In genomic region chr1:33055210-33055991, GRCh38 we compare ENCODE assay signal across 9 cellular contexts. TPM values are rescaled to one million over a fixed set of nuclear protein-coding genes. Genes with fewer than 3 reads are reported as not detected.
A peak's percentile ranks its signal among the peaks of the same experiment; 100 is the strongest.
DNase-seq lines count a peak whose midpoint lies in the region; ATAC-seq and TF ChIP-seq lines count a peak whose summit lies in the region.
"Had no signal": no experiment of that assay in that cellular context is flagged by ENCODE, and none has a peak within 500 bp of the region (broad histone marks: within the 10 kb centered on the region; RNA-seq: fewer than 3 reads in every experiment).

No MANE protein-coding gene starts in this region.

- H3K79me2 ChIP-seq in PC-9 (ENCODE audit: low read depth), result no peaks in the 10 kb centered on the region
- no peaks in the 10 kb centered on the region for H3K79me2 ChIP-seq in trophoblast cell (ENCODE audit: control insufficient read depth, insufficient read depth, low read length, poor library complexity)

- no peak overlapping the region for H2BK120ac ChIP-seq in trophoblast cell (ENCODE audit: insufficient read depth, low read length, poor library complexity)

- H4K12ac ChIP-seq in trophoblast cell (ENCODE audit: low read depth, low read length), result no peak overlapping the region

- ATAC-seq in GM21723 (IDR thresholded peaks at IDR 0.05; ENCODE audit: unreplicated experiment), result no peak
- no peak for ATAC-seq in HG03025 (IDR thresholded peaks at IDR 0.05; ENCODE audit: low FRiP score, unreplicated experiment)

- no peaks in the 10 kb centered on the region for H4K20me1 ChIP-seq in PC-9 (ENCODE audit: insufficient read depth)

- H4K91ac ChIP-seq in trophoblast cell (ENCODE audit: low read depth, low read length), result no peak overlapping the region

- peak overlapping the region; percentile 20 for H3K14ac ChIP-seq in trophoblast cell (ENCODE audit: low read length)

- peaks cover 29% of the 10 kb centered on the region for H3K4me1 ChIP-seq in PC-9 (replicated peaks; ENCODE audit: insufficient read depth)
- H3K4me1 ChIP-seq in trophoblast cell (ENCODE audit: control insufficient read depth in 1 of 2, insufficient read depth in 2 of 2, low read length in 2 of 2), result peaks cover 10 to 15% of the 10 kb centered on the region in 2 experiments

- peaks cover 2% of the 10 kb centered on the region for H3K79me1 ChIP-seq in trophoblast cell (ENCODE audit: low read length)

- H2AFZ ChIP-seq in PC-9 (no peak overlapping the region), trophoblast cell (ENCODE audit: insufficient read depth, low read length, poor library complexity) (no peak overlapping the region)

- H2BK12ac ChIP-seq in trophoblast cell (ENCODE audit: low read length), result peak overlapping the region; percentile 56

- TF ChIP-seq CTCF in PC-9 (conservative IDR thresholded peaks at IDR 0.05), result peak; percentile 85

- H3K4ac ChIP-seq in trophoblast cell (ENCODE audit: low read depth, low read length), result no peak overlapping the region

- TF ChIP-seq EP300 in Ishikawa (IDR thresholded peaks at IDR 0.05; ENCODE audit: borderline replicate concordance), result no peak

- H3K27me3 ChIP-seq in PC-9 (ENCODE audit: insufficient read depth, low read depth) (no peaks in the 10 kb centered on the region), trophoblast cell (ENCODE audit: insufficient read depth, low read length) (no peaks in the 10 kb centered on the region)

- H3K4me2 ChIP-seq in PC-9, result peak overlapping the region; percentile 57
- H3K4me2 ChIP-seq in trophoblast cell (ENCODE audit: low read length), result no peak overlapping the region

- no peak overlapping the region for H2BK5ac ChIP-seq in trophoblast cell (ENCODE audit: low read depth, low read length, poor library complexity)

- no peak overlapping the region for H3K9ac ChIP-seq in trophoblast cell (ENCODE audit: low read length)

- peak overlapping the region; percentile 16 for H2AK5ac ChIP-seq in trophoblast cell (ENCODE audit: low read length)

- H3K23ac ChIP-seq in trophoblast cell (ENCODE audit: low read length), result no peak overlapping the region

- no peak overlapping the region for H4K8ac ChIP-seq in trophoblast cell (ENCODE audit: low read depth, low read length)

- H3K27ac ChIP-seq in PC-9 (peak overlapping the region; percentile 60), trophoblast cell (ENCODE audit: low read depth, low read length) (no peak overlapping the region)

- peak; percentile 73 for DNase-seq in DMS153 (lab: John Stamatoyannopoulos, UW)
- peak; percentile 60 to 85 for DNase-seq in PC-9
- peak; percentile 89 for DNase-seq in amniotic epithelial cell (ENCODE audit: low read depth)
- DNase-seq in cardiac septum (ENCODE audit: low spot score), result peak; percentile 89
- peak; percentile 72 to 85 for DNase-seq in trophoblast cell
- DNase-seq: activated B cell treated with CpG ODN at 0.5 μM for 24 hours had no signal

- TF ChIP-seq RAD21 in Ishikawa (IDR thresholded peaks at IDR 0.05; ENCODE audit: low read depth), result peak; percentile 68

- intact Hi-C loops in PC-9 (cut with micrococcal nuclease; ENCODE audit: unreplicated experiment), result loop anchor here (1.0 kb wide), 3 partner anchors 48 to 174 kb away; no protein-coding TSS in a partner anchor
- intact Hi-C loops in cardiac septum (cut with DNase I), result loop anchor here (2.0 to 5.0 kb wide), 2 partner anchors 63 to 123 kb away; no protein-coding TSS in a partner anchor

- POLR2A ChIA-PET in PC-9 (lab: Charles Lee; ENCODE audit: unreplicated experiment), result interaction anchor here (0.5 to 0.7 kb wide), 3 partner anchors 19 to 151 kb away, joined by 3 to 9 read pairs (median 5); no protein-coding TSS in a partner anchor

- BruUV-seq in PC-9 (replicated peaks; lab: Mats Ljungman, UMichigan), result no TSS peak

- H3K4me3 ChIP-seq in PC-9, result no peak overlapping the region; the same call in 1 of the 2 replicates
- no peak overlapping the region for H3K4me3 ChIP-seq in trophoblast cell (ENCODE audit: low read depth, low read length)

- CTCF ChIA-PET in PC-9 (lab: Charles Lee), result interaction anchor here (1.0 to 1.2 kb wide), 5 partner anchors 31 to 122 kb away, joined by 3 to 7 read pairs (median 4); no protein-coding TSS in a partner anchor

- H3F3A ChIP-seq in PC-9 (ENCODE audit: insufficient read depth, low read depth), result peaks cover 24% of the 10 kb centered on the region

- no peak overlapping the region for H3K18ac ChIP-seq in trophoblast cell (ENCODE audit: low read length)

- no peaks in the 10 kb centered on the region for H3K9me2 ChIP-seq in PC-9 (ENCODE audit: insufficient read depth)

- H3K9me3 ChIP-seq in PC-9 (ENCODE audit: insufficient read depth, low read depth) (no peaks in the 10 kb centered on the region), trophoblast cell (ENCODE audit: insufficient read depth, low read depth, low read length) (no peaks in the 10 kb centered on the region)

- H3K36me3 ChIP-seq in PC-9 (ENCODE audit: low read depth) (no peaks in the 10 kb centered on the region), trophoblast cell (ENCODE audit: control insufficient read depth in 1 of 2, insufficient read depth in 2 of 2, low read length in 2 of 2) (no peaks in the 10 kb centered on the region)

- no CpG with 5 or more reads among the region's 11 CpGs for WGBS in trophoblast cell (ENCODE audit: extremely low coverage, insufficient coverage, insufficient read length)

TF ChIP-seq in Ishikawa, 13 proteins besides CTCF, POLR2A, EP300 and RAD21:
- TF ChIP-seq FOXM1 (IDR thresholded peaks at IDR 0.05; ENCODE audit: borderline replicate concordance, low read depth) (no peak), NFIC (IDR thresholded peaks at IDR 0.05) (peak; percentile 45; the same call in 1 of the 2 replicates)

RNA-seq across cellular contexts. Expression of gene AK2, which starts 18.7 kb away (rescaled TPM):
- 191 and 232 TPM in 2 replicates for total RNA-seq in PC-9 (2021)
- total RNA-seq in cardiac septum, result 99.8 TPM
- polyA plus RNA-seq in trophoblast cell (2013), result 81.3 and 83.7 TPM in 2 replicates

RNA-seq across cellular contexts. Expression of gene AZIN2, which starts 25.6 kb away (rescaled TPM):
- total RNA-seq in PC-9 (2021), result 7.3 and 11.6 TPM in 2 replicates
- 5.8 TPM for total RNA-seq in cardiac septum
- 4.4 and 5.3 TPM in 2 replicates for polyA plus RNA-seq in trophoblast cell (2013)
